In the genomic region with DNA sequence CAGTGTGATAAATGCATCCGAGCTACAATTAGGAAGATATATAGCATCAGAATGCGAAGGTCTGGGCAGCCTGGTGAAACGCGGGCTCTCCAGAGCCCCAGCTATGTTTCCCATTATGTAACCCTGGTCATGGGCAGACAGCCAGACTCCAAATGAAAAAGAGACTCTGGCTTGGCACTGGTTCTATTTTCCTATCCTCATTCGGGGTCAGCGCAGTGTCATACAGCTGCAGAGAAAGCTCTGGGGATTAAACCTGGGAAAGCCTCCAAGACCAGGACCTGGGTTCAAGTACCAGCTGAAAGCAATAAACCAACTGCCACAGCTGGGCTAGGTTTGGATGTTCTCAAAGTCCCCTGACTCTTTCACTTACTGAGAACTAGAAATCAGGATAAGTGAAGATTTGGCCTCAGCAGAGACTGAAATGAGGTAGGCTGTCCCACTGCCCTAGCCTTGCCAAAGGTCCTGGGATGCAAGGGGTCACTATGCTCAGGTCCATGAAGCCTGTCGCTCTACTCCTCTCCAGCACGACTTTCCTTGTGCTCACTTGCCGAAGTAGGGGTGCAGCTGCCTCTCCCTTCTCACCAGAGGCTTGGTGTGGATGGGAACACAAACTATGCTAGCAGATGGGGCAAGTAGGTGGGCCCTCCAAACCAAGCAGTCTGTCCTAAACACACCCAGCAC, we compare ENCODE assay signal across 8 cellular contexts.
DNase-seq lines count a peak whose midpoint lies in the region; ATAC-seq, FAIRE-seq and TF ChIP-seq lines count a peak whose summit lies in the region.

No MANE protein-coding gene starts in this region.

- H3K27ac Mint-ChIP-seq in nephron progenitor cell: no peak overlapping the region

- in situ Hi-C loops in KBM-7 (cut with MboI; ENCODE audit: low pct_unique_long_range_greater_than_20kb, low sequenced_read_pairs): no loop called here

- H3K36me3 Mint-ChIP-seq in nephron progenitor cell (ENCODE audit: low read depth): peaks cover 18% of the 10 kb centered on the region

- no peaks in the 10 kb centered on the region for H3K9me3 Mint-ChIP-seq in nephron progenitor cell

- H3K27ac ChIP-seq in small intestine (ENCODE audit: low read depth in 1 of 2, low read length in 1 of 2): peak overlapping the region in 1 of 2 donors; percentile 92

- H3K9me3 ChIP-seq in adipocyte (ENCODE audit: control insufficient read depth, low read length) (no peaks in the 10 kb centered on the region), small intestine (ENCODE audit: control insufficient read depth, low read depth) (no peaks in the 10 kb centered on the region)

- no peaks in the 10 kb centered on the region for H3K27me3 ChIP-seq in adipocyte (replicated peaks; ENCODE audit: control insufficient read depth, insufficient read depth, low read length)
- H3K27me3 ChIP-seq in small intestine (ENCODE audit: control insufficient read depth in 2 of 2, insufficient read depth in 2 of 2, low read length in 2 of 2): no peaks in the 10 kb centered on the region

- 23 to 39% (median 37%) methylated on average over 9 of the region's 9 CpGs for WGBS in small intestine, 3 donors

- TF ChIP-seq CTCF in nephron progenitor cell (IDR thresholded peaks at IDR 0.05): no peak

- H3K4me1 ChIP-seq in adipocyte (ENCODE audit: control insufficient read depth, insufficient read depth, low read length) (peaks cover 66% of the 10 kb centered on the region), small intestine (ENCODE audit: control insufficient read depth in 2 of 2, insufficient read depth in 1 of 2, low read depth in 1 of 2, low read length in 1 of 2) (peaks cover 0 to 6% of the 10 kb centered on the region in 2 donors)

- ATAC-seq in left ventricle myocardium superior (peak; percentile 64), HG03025 (IDR thresholded peaks at IDR 0.05; ENCODE audit: low FRiP score, unreplicated experiment) (no peak)

- DNase-seq in GM04504 (ENCODE audit: low read depth) (peak; percentile 98), adipocyte (ENCODE audit: low read depth) (peak; percentile 93), left ventricle myocardium superior (peak; percentile 73), small intestine (peak; percentile 27), nephron progenitor cell (no peak), KBM-7 (no peak), NCI-H345 treated with DMSO at 0.1 percent for 48 hours (lab: John Stamatoyannopoulos, UW; ENCODE audit: unreplicated experiment) (no peak)

- H3K9ac ChIP-seq in adipocyte (ENCODE audit: low read length): peak overlapping the region; percentile 14

- FAIRE-seq in small intestine (lab: Jason Lieb, UNC): no peak

- no peak overlapping the region for H3K4me3 Mint-ChIP-seq in nephron progenitor cell

- peaks cover 83% of the 10 kb centered on the region for H3K4me1 Mint-ChIP-seq in nephron progenitor cell

- intact Hi-C loops in left ventricle myocardium superior (cut with micrococcal nuclease): no loop called here

- H3K4me3 ChIP-seq in adipocyte (ENCODE audit: low read length) (no peak overlapping the region), small intestine (ENCODE audit: low read depth in 1 of 2, low read length in 2 of 2) (no peak overlapping the region)

- no peaks in the 10 kb centered on the region for H3K27me3 Mint-ChIP-seq in nephron progenitor cell (ENCODE audit: low read depth, poor library complexity)

- H3K36me3 ChIP-seq in adipocyte (ENCODE audit: control insufficient read depth, insufficient read depth, low read length, severe bottlenecking): peaks cover 4% of the 10 kb centered on the region
- peaks cover 0 to 7% of the 10 kb centered on the region in 2 donors for H3K36me3 ChIP-seq in small intestine (ENCODE audit: control insufficient read depth in 2 of 2, insufficient read depth in 2 of 2, low read length in 2 of 2)

Comparison
In these comparisons a context has a peak if more than half of its experiments do, and no peak if none do; other contexts are left out.
1. DNase-seq: peak in GM04504 (single experiment), adipocyte (single experiment), left ventricle myocardium superior (single experiment) and small intestine (single experiment); none in nephron progenitor cell (single experiment), KBM-7 (single experiment) and NCI-H345 treated with DMSO at 0.1 percent for 48 hours (single experiment).